ENCODE assay signal across 14 cellular contexts in the genomic region with DNA sequence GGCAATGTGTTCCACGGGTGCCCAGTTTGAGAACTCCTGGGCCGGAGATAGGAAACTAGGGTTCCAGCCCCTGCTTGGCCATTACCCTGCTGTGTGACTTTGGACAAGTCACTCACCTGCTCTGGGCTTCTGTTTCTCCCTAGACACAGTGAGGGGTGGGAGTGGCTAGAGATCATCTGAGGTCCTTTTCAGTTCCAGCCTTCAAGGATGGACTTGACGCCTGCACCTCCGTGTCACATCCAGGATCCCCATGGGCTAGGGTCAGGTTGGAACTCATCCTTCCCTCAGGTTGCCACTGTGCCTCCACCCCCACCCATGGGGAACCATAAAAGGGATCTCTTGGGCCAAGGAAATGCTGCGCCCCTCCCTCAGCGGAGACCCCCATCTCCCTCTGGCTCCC.
"Had no signal": no experiment of that assay in that cellular context is flagged by ENCODE, and none has a peak within 500 bp of the region (broad histone marks: within the 10 kb centered on the region; RNA-seq: fewer than 3 reads in every experiment).

No MANE protein-coding gene starts in this region.

- H3K9me3 ChIP-seq: colonic mucosa, transverse colon had no signal

- H3K36me3 Mint-ChIP-seq: mesothelial cell of epicardium, neural progenitor cell had no signal

- H3K9me3 Mint-ChIP-seq: activated B cell treated with CpG ODN at 0.5 μM for 24 hours; activated CD4-positive, alpha-beta T cell treated with anti-CD3 and anti-CD28 coated beads, Interleukin-2, amount 10 ng/mL, durations not matched to agents 7 days and 5 days; activated T-cell treated with anti-CD3 and anti-CD28 coated beads, Interleukin-2, amount 50 U/mL, for 72 hours; mesothelial cell of epicardium; neural progenitor cell had no signal

- H3K27ac Mint-ChIP-seq: activated B cell treated with CpG ODN at 0.5 μM for 24 hours; activated CD4-positive, alpha-beta T cell treated with anti-CD3 and anti-CD28 coated beads, Interleukin-2, amount 10 ng/mL, durations not matched to agents 7 days and 5 days; activated T-cell treated with anti-CD3 and anti-CD28 coated beads, Interleukin-2, amount 50 U/mL, for 72 hours; mesothelial cell of epicardium; neural progenitor cell; T-helper 17 cell had no signal

- ATAC-seq: activated T-cell treated with anti-CD3 and anti-CD28 coated beads, Interleukin-2, amount 50 U/mL, for 72 hours; T-helper 17 cell had no signal

- H3K4me1 ChIP-seq: colonic mucosa had no signal

- H3K27me3 ChIP-seq: colonic mucosa, hepatocyte, neural progenitor cell, transverse colon had no signal

- H3K4me3 Mint-ChIP-seq: activated B cell treated with CpG ODN at 0.5 μM for 24 hours; activated CD4-positive, alpha-beta T cell treated with anti-CD3 and anti-CD28 coated beads, Interleukin-2, amount 10 ng/mL, durations not matched to agents 7 days and 5 days; activated T-cell treated with anti-CD3 and anti-CD28 coated beads, Interleukin-2, amount 50 U/mL, for 72 hours; mesothelial cell of epicardium; neural progenitor cell; T-helper 17 cell had no signal

- H3K36me3 ChIP-seq: colonic mucosa, neural progenitor cell, transverse colon had no signal

- H3K4me3 ChIP-seq: colonic mucosa, hepatocyte, neural progenitor cell, transverse colon had no signal

- H3K27ac ChIP-seq: colonic mucosa, epithelial cell of prostate, hepatocyte, neural progenitor cell, parathyroid adenoma, transverse colon had no signal

- DNase-seq: activated B cell treated with CpG ODN at 0.5 μM for 24 hours; activated CD4-positive, alpha-beta T cell treated with anti-CD3 and anti-CD28 coated beads, Interleukin-2, amount 10 ng/mL, durations not matched to agents 7 days and 5 days; activated T-cell treated with anti-CD3 and anti-CD28 coated beads, Interleukin-2, amount 50 U/mL, for 72 hours; colonic mucosa; effector memory CD4-positive, alpha-beta T cell; stimulated activated CD4-positive, alpha-beta T cell treated with anti-CD3 and anti-CD28 coated beads, Interleukin-15, amount 100 ng/mL, for 24 hours; stimulated activated CD4-positive, alpha-beta T cell treated with anti-CD3 and anti-CD28 coated beads, Interleukin-4, amount 100 ng/mL, for 24 hours; T-helper 17 cell; transverse colon had no signal

- H3K4me1 Mint-ChIP-seq: activated CD4-positive, alpha-beta T cell treated with anti-CD3 and anti-CD28 coated beads, Interleukin-2, amount 10 ng/mL, durations not matched to agents 7 days and 5 days had no signal
